Comparison of ENCODE assay signal across 22 cellular contexts in the genomic region with DNA sequence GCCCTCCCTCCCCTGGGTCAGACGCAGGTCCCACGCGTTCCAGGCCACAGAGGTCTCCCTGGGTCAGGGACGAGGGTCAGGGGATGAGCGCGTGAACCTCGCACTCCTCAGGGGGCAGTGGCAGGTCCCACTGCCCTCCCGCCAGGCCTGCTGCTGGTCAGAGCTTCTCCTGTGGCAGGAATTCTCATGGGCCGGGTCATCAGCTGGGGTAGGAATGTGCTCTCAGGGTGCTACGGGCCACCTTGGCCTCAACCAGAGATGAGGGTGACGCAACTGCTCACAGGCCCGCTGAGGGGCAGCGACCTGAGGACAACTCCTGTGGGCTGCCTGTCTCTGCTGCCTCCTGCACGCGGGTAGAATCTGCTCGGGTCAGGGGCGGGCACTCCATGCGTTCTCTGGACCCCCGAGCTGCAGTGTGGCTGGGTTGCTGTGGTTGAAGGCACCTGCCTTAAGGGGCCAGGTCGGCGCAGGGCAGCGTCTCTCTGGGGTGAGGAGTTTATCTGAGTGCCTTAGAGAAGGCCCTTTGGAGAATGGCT.
"Had no signal": no experiment of that assay in that cellular context is flagged by ENCODE, and none has a peak within 500 bp of the region (broad histone marks: within the 10 kb centered on the region; RNA-seq: fewer than 3 reads in every experiment).

No MANE protein-coding gene starts in this region.

- H3K4me3 ChIP-seq: adrenal gland, prostate gland, smooth muscle cell, testis had no signal

- H3K36me3 ChIP-seq: adrenal gland, prostate gland, WERI-Rb-1 had no signal

- H3K4me3 Mint-ChIP-seq: activated T-helper 1 cell treated with anti-CD3 and anti-CD28 coated beads, Interleukin-12 subunit alpha, Interleukin-12 subunit beta, Interleukin-2, Interleukin-4 antibody, amounts not matched to agents 30 ng/mL and 10 ng/mL and 1 ng/mL, durations not matched to agents 14 hours and 24 hours and 36 hours; endodermal cell; nephron had no signal

- H3K27ac ChIP-seq: adrenal gland, epithelial cell of prostate, foreskin keratinocyte, prostate gland, testis, WERI-Rb-1 had no signal

- H3K27ac Mint-ChIP-seq: activated naive CD4-positive, alpha-beta T cell treated with anti-CD3 and anti-CD28 coated beads, Interleukin-2, amount 50 U/mL, for 72 hours; activated T-helper 1 cell treated with anti-CD3 and anti-CD28 coated beads, Interleukin-12 subunit alpha, Interleukin-12 subunit beta, Interleukin-2, Interleukin-4 antibody, amounts not matched to agents 30 ng/mL and 10 ng/mL and 1 ng/mL, durations not matched to agents 14 hours and 24 hours and 36 hours had no signal

- H3K27me3 ChIP-seq: adrenal gland, foreskin keratinocyte, testis had no signal

- ATAC-seq: activated naive CD4-positive, alpha-beta T cell treated with anti-CD3 and anti-CD28 coated beads, Interleukin-2, amount 50 U/mL, for 72 hours; foreskin keratinocyte; left lobe of liver; sciatic nerve had no signal

- H3K9me3 ChIP-seq: adrenal gland, prostate gland, testis had no signal

- H3K9me3 Mint-ChIP-seq: activated naive CD4-positive, alpha-beta T cell treated with anti-CD3 and anti-CD28 coated beads, Interleukin-2, amount 50 U/mL, for 72 hours; activated T-helper 1 cell treated with anti-CD3 and anti-CD28 coated beads, Interleukin-12 subunit alpha, Interleukin-12 subunit beta, Interleukin-2, Interleukin-4 antibody, amounts not matched to agents 30 ng/mL and 10 ng/mL and 1 ng/mL, durations not matched to agents 14 hours and 24 hours and 36 hours; endodermal cell; nephron had no signal

- DNase-seq: activated CD4-positive, alpha-beta T cell treated with anti-CD3 and anti-CD28 coated beads, Interleukin-2, amount 50 U/mL, for 48 hours; activated gamma-delta T cell treated with Interleukin-2 at 50 U/mL for 16 hours; activated T-cell treated with anti-CD3 and anti-CD28 coated beads for 4 hours; adrenal gland; endodermal cell; foreskin keratinocyte; glutamatergic neuron; hypothalamus; islet precursor cell; mammary epithelial cell; midbrain; stimulated activated CD4-positive, alpha-beta T cell treated with anti-CD3 and anti-CD28 coated beads, Interleukin-4, amount 100 ng/mL, for 1 hour; testis; WERI-Rb-1 had no signal

- H3K4me1 ChIP-seq: adrenal gland, foreskin keratinocyte, prostate gland, testis had no signal

- H3K36me3 Mint-ChIP-seq: activated naive CD4-positive, alpha-beta T cell treated with anti-CD3 and anti-CD28 coated beads, Interleukin-2, amount 50 U/mL, for 72 hours had no signal
